2 cellular contexts compared by ENCODE assay signal in genomic region chr16:30096862-30097563, GRCh38.
TF ChIP-seq lines count a peak whose summit lies in the region.

No MANE protein-coding gene starts in this region.

TF ChIP-seq in SK-N-SH, 30 proteins besides CTCF, POLR2A, EP300 and RAD21 (continued from another document):
- TF ChIP-seq IRF3 (IDR thresholded peaks at IDR 0.05; ENCODE audit: low read depth, low read length), result no peak
- no peak for TF ChIP-seq FOXJ3 (CRISPR knock-in tag; IDR thresholded peaks at IDR 0.05)
- no peak for TF ChIP-seq TEAD4 (IDR thresholded peaks at IDR 0.05; ENCODE audit: borderline replicate concordance, insufficient read depth)
- no peak for TF ChIP-seq GABPA (IDR thresholded peaks at IDR 0.05; ENCODE audit: low read depth)
- TF ChIP-seq TCF12 (IDR thresholded peaks at IDR 0.05), result no peak
- no peak for TF ChIP-seq FOXM1 (IDR thresholded peaks at IDR 0.05; ENCODE audit: low read depth)
- no peak for TF ChIP-seq MEF2A (IDR thresholded peaks at IDR 0.05; ENCODE audit: borderline replicate concordance, low read depth)
- TF ChIP-seq PBX3 (IDR thresholded peaks at IDR 0.05), result no peak
- TF ChIP-seq USF1 (IDR thresholded peaks at IDR 0.05; ENCODE audit: borderline replicate concordance, low read depth), result no peak
TF ChIP-seq in SK-N-SH: peak in this region for 0.

TF ChIP-seq in SK-N-SH treated with all-trans-retinoic acid at 6 μM for 48 hours, 23 proteins besides CTCF, POLR2A, EP300 and RAD21 (continued from another document):
- TF ChIP-seq POU6F1 (CRISPR knock-in tag; IDR thresholded peaks at IDR 0.05; ENCODE audit: borderline replicate concordance, low read depth) (no peak), TCF4 (CRISPR knock-in tag; IDR thresholded peaks at IDR 0.05; ENCODE audit: borderline replicate concordance) (no peak), SNAI2 (CRISPR knock-in tag; IDR thresholded peaks at IDR 0.05) (no peak), ZFP3 (CRISPR knock-in tag; IDR thresholded peaks at IDR 0.05) (no peak)
TF ChIP-seq in SK-N-SH treated with all-trans-retinoic acid at 6 μM for 48 hours: peak in this region for 0.
